In the genomic region with DNA sequence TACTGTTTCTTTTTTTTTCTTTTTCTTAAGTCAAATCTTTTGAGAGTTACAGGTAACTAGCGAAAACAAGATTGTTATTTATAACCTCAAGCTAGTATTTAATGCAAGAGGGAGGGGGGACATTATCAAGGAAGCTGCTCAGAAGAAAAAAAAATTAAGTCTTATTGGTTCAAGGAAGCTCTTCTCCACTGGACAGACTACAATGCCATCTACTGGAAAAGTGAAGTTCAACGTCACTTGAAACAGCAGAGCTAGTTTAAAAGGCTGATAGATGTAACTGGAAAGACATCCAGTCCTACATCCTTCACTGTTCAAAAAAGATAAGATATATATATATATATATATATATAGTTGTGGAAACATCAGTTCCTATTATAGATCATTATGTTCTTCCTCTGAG, we compare ENCODE assay signal across 8 cellular contexts.
DNase-seq lines count a peak whose midpoint lies in the region; ATAC-seq and TF ChIP-seq lines count a peak whose summit lies in the region.

No MANE protein-coding gene starts in this region.

- no peaks in the 10 kb centered on the region for H3K4me1 ChIP-seq in smooth muscle cell (ENCODE audit: low read depth)

- peak; percentile 16 for DNase-seq in GDM1 (lab: John Stamatoyannopoulos, UW)
- peak; percentile 35 for DNase-seq in MV-4-11 (lab: John Stamatoyannopoulos, UW)
- peak; percentile 57 for DNase-seq in SKM-1 treated with dmso at 0.1 percent for 144 hours (lab: John Stamatoyannopoulos, UW; ENCODE audit: unreplicated experiment)
- peak; percentile 73 for DNase-seq in foreskin melanocyte
- no peak for DNase-seq in smooth muscle cell (lab: John Stamatoyannopoulos, UW; ENCODE audit: unreplicated experiment)
- DNase-seq in activated CD4-positive, alpha-beta T cell treated with anti-CD3 and anti-CD28 coated beads, Interleukin-2, amount 50 U/mL, for 1 hour = no peak
- DNase-seq in OCI-M2 (lab: John Stamatoyannopoulos, UW; ENCODE audit: unreplicated experiment) = no peak

- H3K9me3 ChIP-seq in smooth muscle cell (replicated peaks; ENCODE audit: low read depth) = no peaks in the 10 kb centered on the region

- no peaks in the 10 kb centered on the region for H3K79me2 ChIP-seq in smooth muscle cell (ENCODE audit: low read depth)

- H3K9ac ChIP-seq in smooth muscle cell (ENCODE audit: low read depth) = no peak overlapping the region

- H3F3A ChIP-seq in smooth muscle cell (ENCODE audit: low read depth) = no peaks in the 10 kb centered on the region

- H3K4me3 ChIP-seq in smooth muscle cell = no peak overlapping the region

- ATAC-seq in HG02623 (IDR thresholded peaks at IDR 0.05; ENCODE audit: unreplicated experiment) = no peak

- H3K4me2 ChIP-seq in smooth muscle cell = no peak overlapping the region

- no peak overlapping the region for H3K27ac ChIP-seq in smooth muscle cell (ENCODE audit: low read depth)

- peak; percentile 65 for TF ChIP-seq CTCF in smooth muscle cell (IDR thresholded peaks at IDR 0.05; ENCODE audit: borderline replicate concordance, insufficient read depth, poor library complexity, severe bottlenecking)

- H2AFZ ChIP-seq in smooth muscle cell (ENCODE audit: low read depth) = no peak overlapping the region

- WGBS in smooth muscle cell (ENCODE audit: low lambda C conversion rate) = 37% methylated on average over 2 of the region's 2 CpGs

- H3K36me3 ChIP-seq in smooth muscle cell (ENCODE audit: low read depth) = no peaks in the 10 kb centered on the region

- H4K20me1 ChIP-seq in smooth muscle cell (ENCODE audit: low read depth) = no peaks in the 10 kb centered on the region

- H3K27me3 ChIP-seq in smooth muscle cell (ENCODE audit: low read depth) = no peaks in the 10 kb centered on the region

Comparison
In these comparisons a context has a peak if more than half of its experiments do, and no peak if none do; other contexts are left out.
1. DNase-seq: peak in GDM1 (single experiment), MV-4-11 (single experiment), SKM-1 treated with dmso at 0.1 percent for 144 hours (single experiment) and foreskin melanocyte (single experiment); none in smooth muscle cell (single experiment), activated CD4-positive, alpha-beta T cell treated with anti-CD3 and anti-CD28 coated beads, Interleukin-2, amount 50 U/mL, for 1 hour (single experiment) and OCI-M2 (single experiment).